ENCODE assay signal across 14 cellular contexts in the genomic region with DNA sequence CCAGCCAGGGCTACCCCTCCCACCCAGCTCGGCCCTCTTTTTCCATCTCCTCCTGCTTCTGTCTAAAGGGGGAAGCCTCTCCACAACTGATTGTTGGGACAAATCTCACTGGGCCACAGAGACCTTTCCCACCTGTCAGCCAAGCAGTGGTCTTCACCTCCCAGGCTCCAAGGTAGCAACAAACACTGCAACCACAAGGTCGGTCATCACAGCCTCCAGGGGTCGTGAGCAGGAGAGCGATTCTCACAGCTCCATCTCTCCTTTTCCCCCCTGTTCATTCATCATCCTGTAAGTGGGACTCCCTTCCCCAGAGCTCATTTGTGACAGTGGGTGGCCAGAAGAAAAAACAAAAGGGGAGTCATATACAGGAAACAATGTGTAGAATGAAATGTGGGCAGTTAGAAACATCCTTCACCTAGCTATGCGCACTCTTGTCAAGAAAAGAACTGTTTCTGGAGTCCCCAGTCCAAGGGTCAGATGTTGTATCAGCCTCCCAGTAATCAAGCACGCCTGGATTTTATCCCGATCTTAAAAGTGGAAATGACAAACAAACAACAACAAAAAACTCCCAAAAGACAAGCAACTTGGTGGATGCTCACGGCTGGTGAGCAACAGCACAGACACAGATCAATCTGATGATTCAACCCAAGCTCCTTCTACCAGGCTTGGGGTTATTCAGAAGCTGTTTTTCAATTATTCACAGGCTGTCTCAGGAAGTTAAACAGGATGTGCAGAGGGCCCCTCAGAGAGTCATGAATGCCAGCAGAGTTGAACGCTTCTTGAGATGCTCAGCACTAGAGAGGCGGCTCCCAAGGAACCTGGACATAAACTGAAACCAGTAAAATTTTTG. TPM values are rescaled to one million over a fixed set of nuclear protein-coding genes. Genes with fewer than 3 reads are reported as not detected.
DNase-seq lines count a peak whose midpoint lies in the region; ATAC-seq and TF ChIP-seq lines count a peak whose summit lies in the region.
"Had no signal": no experiment of that assay in that cellular context is flagged by ENCODE, and none has a peak within 500 bp of the region (broad histone marks: within the 10 kb centered on the region; RNA-seq: fewer than 3 reads in every experiment).

No MANE protein-coding gene starts in this region.

- no peaks in the 10 kb centered on the region for H3K36me3 ChIP-seq in upper lobe of left lung
- H3K36me3 ChIP-seq: esophagus squamous epithelium had no signal

- H3K4me3 ChIP-seq in Jurkat, Clone E6-1 (ENCODE audit: low read length), result no peak overlapping the region
- no peak overlapping the region for H3K4me3 ChIP-seq in upper lobe of left lung
- H3K4me3 ChIP-seq: esophagus squamous epithelium had no signal

- H3K9me3 Mint-ChIP-seq in activated naive CD8-positive, alpha-beta T cell treated with anti-CD3 and anti-CD28 coated beads, Interleukin-2, amount 50 U/mL, for 24 hours, result no peaks in the 10 kb centered on the region

- peak; percentile 95 for ATAC-seq in activated naive CD8-positive, alpha-beta T cell treated with anti-CD3 and anti-CD28 coated beads, Interleukin-2, amount 50 U/mL, for 24 hours
- ATAC-seq in upper lobe of left lung (ENCODE audit: low FRiP score in 2 of 2) (no peak), SK-N-SH treated with all-trans-retinoic acid at 6 μM for 48 hours (no peak), GM19035 (IDR thresholded peaks at IDR 0.05; ENCODE audit: unreplicated experiment) (no peak)

- peak overlapping the region; percentile 77 for H3K27ac Mint-ChIP-seq in activated naive CD8-positive, alpha-beta T cell treated with anti-CD3 and anti-CD28 coated beads, Interleukin-2, amount 50 U/mL, for 24 hours

- H3K4me1 ChIP-seq in upper lobe of left lung, result no peaks in the 10 kb centered on the region
- H3K4me1 ChIP-seq: esophagus squamous epithelium had no signal

- peak; percentile 49 for DNase-seq in Jurkat, Clone E6-1 (ENCODE audit: low read depth, low spot score)
- peak; percentile 11 for DNase-seq in activated CD4-positive, alpha-beta T cell treated with anti-CD3 and anti-CD28 coated beads for 1 hour
- DNase-seq in activated naive CD8-positive, alpha-beta T cell treated with anti-CD3 and anti-CD28 coated beads, Interleukin-2, amount 50 U/mL, for 24 hours, result peak; percentile 23
- DNase-seq in stimulated activated CD4-positive, alpha-beta T cell treated with anti-CD3 and anti-CD28 coated beads, Interleukin-15, amount 100 ng/mL, for 24 hours, result peak; percentile 50
- DNase-seq in NCI-H1092 treated with DMSO at 0.1 percent for 48 hours (lab: John Stamatoyannopoulos, UW), result no peak
- DNase-seq in upper lobe of left lung, result no peak
- DNase-seq: DMS 273 treated with DMSO at 0.1 percent for 48 hours, esophagus squamous epithelium, kidney, NCI-H748 treated with DMSO at 0.1 percent for 48 hours, T1000 had no signal

- TF ChIP-seq POLR2A in upper lobe of left lung (IDR thresholded peaks at IDR 0.05), result no peak

- H3K27ac ChIP-seq in upper lobe of left lung, result no peak overlapping the region
- H3K27ac ChIP-seq: esophagus squamous epithelium had no signal

- H3K4me3 Mint-ChIP-seq in activated naive CD8-positive, alpha-beta T cell treated with anti-CD3 and anti-CD28 coated beads, Interleukin-2, amount 50 U/mL, for 24 hours, result peak overlapping the region; percentile 62

- no peaks in the 10 kb centered on the region for H3K27me3 ChIP-seq in upper lobe of left lung

- peaks cover 32% of the 10 kb centered on the region for H3K4me1 Mint-ChIP-seq in activated naive CD8-positive, alpha-beta T cell treated with anti-CD3 and anti-CD28 coated beads, Interleukin-2, amount 50 U/mL, for 24 hours

- no peak for TF ChIP-seq EP300 in upper lobe of left lung (IDR thresholded peaks at IDR 0.05)

- H3K9me3 ChIP-seq in upper lobe of left lung, result no peaks in the 10 kb centered on the region
- H3K9me3 ChIP-seq: esophagus squamous epithelium had no signal

- H3K27me3 Mint-ChIP-seq in activated naive CD8-positive, alpha-beta T cell treated with anti-CD3 and anti-CD28 coated beads, Interleukin-2, amount 50 U/mL, for 24 hours, result no peaks in the 10 kb centered on the region

- TF ChIP-seq CTCF in upper lobe of left lung (IDR thresholded peaks at IDR 0.05), result no peak

- 49 to 52% methylated on average over 10 of the region's 10 CpGs for WGBS in upper lobe of left lung, 2 donors

- no peaks in the 10 kb centered on the region for H3K36me3 Mint-ChIP-seq in activated naive CD8-positive, alpha-beta T cell treated with anti-CD3 and anti-CD28 coated beads, Interleukin-2, amount 50 U/mL, for 24 hours (ENCODE audit: low read depth)

TF ChIP-seq in SK-N-SH treated with all-trans-retinoic acid at 6 μM for 48 hours, 23 proteins besides CTCF, POLR2A, EP300 and RAD21:
- TF ChIP-seq ESRRG (CRISPR knock-in tag; IDR thresholded peaks at IDR 0.05), result no peak
- TF ChIP-seq TCF4 (CRISPR knock-in tag; IDR thresholded peaks at IDR 0.05; ENCODE audit: borderline replicate concordance), result no peak
- TF ChIP-seq, protein P1, sequence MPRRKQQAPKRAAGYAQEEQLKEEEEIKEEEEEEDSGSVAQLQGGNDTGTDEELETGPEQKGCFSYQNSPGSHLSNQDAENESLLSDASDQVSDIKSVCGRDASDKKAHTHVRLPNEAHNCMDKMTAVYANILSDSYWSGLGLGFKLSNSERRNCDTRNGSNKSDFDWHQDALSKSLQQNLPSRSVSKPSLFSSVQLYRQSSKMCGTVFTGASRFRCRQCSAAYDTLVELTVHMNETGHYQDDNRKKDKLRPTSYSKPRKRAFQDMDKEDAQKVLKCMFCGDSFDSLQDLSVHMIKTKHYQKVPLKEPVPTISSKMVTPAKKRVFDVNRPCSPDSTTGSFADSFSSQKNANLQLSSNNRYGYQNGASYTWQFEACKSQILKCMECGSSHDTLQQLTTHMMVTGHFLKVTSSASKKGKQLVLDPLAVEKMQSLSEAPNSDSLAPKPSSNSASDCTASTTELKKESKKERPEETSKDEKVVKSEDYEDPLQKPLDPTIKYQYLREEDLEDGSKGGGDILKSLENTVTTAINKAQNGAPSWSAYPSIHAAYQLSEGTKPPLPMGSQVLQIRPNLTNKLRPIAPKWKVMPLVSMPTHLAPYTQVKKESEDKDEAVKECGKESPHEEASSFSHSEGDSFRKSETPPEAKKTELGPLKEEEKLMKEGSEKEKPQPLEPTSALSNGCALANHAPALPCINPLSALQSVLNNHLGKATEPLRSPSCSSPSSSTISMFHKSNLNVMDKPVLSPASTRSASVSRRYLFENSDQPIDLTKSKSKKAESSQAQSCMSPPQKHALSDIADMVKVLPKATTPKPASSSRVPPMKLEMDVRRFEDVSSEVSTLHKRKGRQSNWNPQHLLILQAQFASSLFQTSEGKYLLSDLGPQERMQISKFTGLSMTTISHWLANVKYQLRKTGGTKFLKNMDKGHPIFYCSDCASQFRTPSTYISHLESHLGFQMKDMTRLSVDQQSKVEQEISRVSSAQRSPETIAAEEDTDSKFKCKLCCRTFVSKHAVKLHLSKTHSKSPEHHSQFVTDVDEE (CRISPR knock-in tag; IDR thresholded peaks at IDR 0.05), result no peak
- no peak for TF ChIP-seq ZNF565 (CRISPR knock-in tag; conservative IDR thresholded peaks at IDR 0.05; ENCODE audit: low read depth)

RNA-seq across cellular contexts. Expression of a gene that starts 22.4 kb away (rescaled TPM):
- polyA plus RNA-seq in Jurkat, Clone E6-1 (2012; ENCODE audit: insufficient read depth, insufficient read length), result not detected
- not detected for total RNA-seq in upper lobe of left lung
- total RNA-seq: esophagus squamous epithelium, kidney had no signal
- polyA plus RNA-seq: neural cell had no signal

Comparison
In these comparisons a context has a peak if more than half of its experiments do, and no peak if none do; other contexts are left out.
1. DNase-seq: peak in Jurkat, Clone E6-1 (single experiment), activated CD4-positive, alpha-beta T cell treated with anti-CD3 and anti-CD28 coated beads for 1 hour (single experiment), activated naive CD8-positive, alpha-beta T cell treated with anti-CD3 and anti-CD28 coated beads, Interleukin-2, amount 50 U/mL, for 24 hours (single experiment) and stimulated activated CD4-positive, alpha-beta T cell treated with anti-CD3 and anti-CD28 coated beads, Interleukin-15, amount 100 ng/mL, for 24 hours (single experiment); none in NCI-H1092 treated with DMSO at 0.1 percent for 48 hours (single experiment) and upper lobe of left lung (0 of 2).